Comparison of ENCODE assay signal across 14 cellular contexts in genomic region chr17:57862990-57863667, GRCh38. TPM values are rescaled to one million over a fixed set of nuclear protein-coding genes. Genes with fewer than 3 reads are reported as not detected.
DNase-seq lines count a peak whose midpoint lies in the region; TF ChIP-seq lines count a peak whose summit lies in the region.
"Had no signal": no experiment of that assay in that cellular context is flagged by ENCODE, and none has a peak within 500 bp of the region (broad histone marks: within the 10 kb centered on the region; RNA-seq: fewer than 3 reads in every experiment).

No MANE protein-coding gene starts in this region.

- H3K36me3 Mint-ChIP-seq in endodermal cell (ENCODE audit: low read depth) (peaks cover 14% of the 10 kb centered on the region), neural progenitor cell (peaks cover 24% of the 10 kb centered on the region)
- no peaks in the 10 kb centered on the region for H3K36me3 Mint-ChIP-seq in activated CD4-positive, alpha-beta memory T cell treated with anti-CD3 and anti-CD28 coated beads for 36 hours

- no peak overlapping the region for H3K4me2 ChIP-seq in neural progenitor cell

- CTCF ChIA-PET in AG04450 (lab: Charles Lee): interaction anchor here (1.3 to 17.7 kb wide), 2 partner anchors 89 to 135 kb away, joined by 3 to 661 read pairs; no protein-coding TSS in a partner anchor
- CTCF ChIA-PET in activated CD4-positive, alpha-beta memory T cell treated with anti-CD3 and anti-CD28 coated beads for 36 hours (lab: Charles Lee): interaction anchor here (0.6 to 1.4 kb wide), 2 partner anchors 136 to 249 kb away, joined by 3 to 4 read pairs; no protein-coding TSS in a partner anchor

- H3K4me1 ChIP-seq in endodermal cell (ENCODE audit: control insufficient read depth, insufficient read depth, low read length) (peaks cover 17% of the 10 kb centered on the region), neural progenitor cell (peaks cover 22% of the 10 kb centered on the region)

- POLR2A ChIA-PET in AG04450 (lab: Yijun Ruan, JAX): interaction anchor here (0.7 kb wide), 1 partner anchor 83 kb away, joined by 5 read pairs; no protein-coding TSS in a partner anchor
- POLR2A ChIA-PET in activated CD4-positive, alpha-beta memory T cell treated with anti-CD3 and anti-CD28 coated beads for 36 hours (lab: Charles Lee): no interaction called here

- H4K20me1 ChIP-seq in neural progenitor cell (ENCODE audit: low read depth): peaks cover 8% of the 10 kb centered on the region

- no peaks in the 10 kb centered on the region for H3K27me3 ChIP-seq in AG04450 (ENCODE audit: control insufficient read depth, insufficient read depth, low read length)
- no peaks in the 10 kb centered on the region for H3K27me3 ChIP-seq in endodermal cell (ENCODE audit: control insufficient read depth, insufficient read depth, low read length, poor library complexity, severe bottlenecking)
- peaks cover 53% of the 10 kb centered on the region for H3K27me3 ChIP-seq in neural progenitor cell

- peaks cover 23% of the 10 kb centered on the region for H3K4me1 Mint-ChIP-seq in endodermal cell
- H3K4me1 Mint-ChIP-seq in neural progenitor cell: peaks cover 57% of the 10 kb centered on the region
- H3K4me1 Mint-ChIP-seq in activated CD4-positive, alpha-beta memory T cell treated with anti-CD3 and anti-CD28 coated beads for 36 hours (ENCODE audit: low read depth): peaks cover 20% of the 10 kb centered on the region

- 77 to 89% methylated on average over 6 to 11 of the region's 11 CpGs for WGBS in endodermal cell (ENCODE audit: insufficient coverage in 1 of 2, insufficient read length in 1 of 2), 2 experiments

- H3K27ac ChIP-seq in AG04450 (ENCODE audit: low read depth, low read length) (peak overlapping the region; percentile 11), endodermal cell (ENCODE audit: low read depth, low read length) (no peak overlapping the region), neural progenitor cell (no peak overlapping the region)
- H3K27ac ChIP-seq: SK-N-MC had no signal

- H3K9me3 ChIP-seq in AG04450 (ENCODE audit: control insufficient read depth, insufficient read depth, low read length): no peaks in the 10 kb centered on the region
- H3K9me3 ChIP-seq in endodermal cell (ENCODE audit: control insufficient read depth, low read length): no peaks in the 10 kb centered on the region
- H3K9me3 ChIP-seq in neural progenitor cell (ENCODE audit: low read depth): no peaks in the 10 kb centered on the region

- H3K27me3 Mint-ChIP-seq in endodermal cell (ENCODE audit: insufficient read depth): peaks cover 78% of the 10 kb centered on the region
- peaks cover 20% of the 10 kb centered on the region for H3K27me3 Mint-ChIP-seq in neural progenitor cell (ENCODE audit: insufficient read depth, low read depth)
- peaks cover 10% of the 10 kb centered on the region for H3K27me3 Mint-ChIP-seq in activated CD4-positive, alpha-beta memory T cell treated with anti-CD3 and anti-CD28 coated beads for 36 hours

- TF ChIP-seq CTCF in AG04450 (IDR thresholded peaks at IDR 0.05; ENCODE audit: low read depth, low read length): no peak
- TF ChIP-seq CTCF in endodermal cell (conservative IDR thresholded peaks at IDR 0.05): no peak
- TF ChIP-seq CTCF in neural progenitor cell (IDR thresholded peaks at IDR 0.05): no peak

- H3K4me3 Mint-ChIP-seq in endodermal cell (peak overlapping the region; percentile 65), neural progenitor cell (peak overlapping the region; percentile 62)
- H3K4me3 Mint-ChIP-seq in activated CD4-positive, alpha-beta memory T cell treated with anti-CD3 and anti-CD28 coated beads for 36 hours: no peak overlapping the region

- H3K4me3 ChIP-seq in AG04450 (ENCODE audit: low read depth, low read length) (no peak overlapping the region), endodermal cell (ENCODE audit: low read length) (no peak overlapping the region), neural progenitor cell (no peak overlapping the region)
- H3K4me3 ChIP-seq: SK-N-MC, skin epidermis had no signal

- no peak for DNase-seq in AG04450 (ENCODE audit: low read depth, low spot score)
- DNase-seq in HuH-7.5 (ENCODE audit: low spot score): peak; percentile 62
- peak; percentile 74 for DNase-seq in endodermal cell
- DNase-seq in neural progenitor cell (ENCODE audit: low spot score): no peak
- DNase-seq in COLO829 (ENCODE audit: low spot score): no peak
- DNase-seq in activated CD8-positive, alpha-beta memory T cell treated with anti-CD3 and anti-CD28 coated beads, Interleukin-2, amount 50 U/mL, for 4 hours: no peak
- no peak for DNase-seq in activated CD4-positive, alpha-beta memory T cell treated with anti-CD3 and anti-CD28 coated beads for 36 hours
- DNase-seq in SW 1271 (lab: John Stamatoyannopoulos, UW): no peak
- DNase-seq: activated CD4-positive, CD25-positive, alpha-beta regulatory T cell treated with anti-CD3 and anti-CD28 coated beads, Interleukin-2, amount 50 U/mL, for 72 hours; activated T-cell treated with anti-CD3 and anti-CD28 coated beads, Interleukin-2, amount 50 U/mL, for 48 hours; NCI-H1092; NCI-H510A treated with DMSO at 0.1 percent for 48 hours had no signal

- H3F3A ChIP-seq in neural progenitor cell (ENCODE audit: low read depth): peaks cover 22% of the 10 kb centered on the region

- intact Hi-C loops in activated CD4-positive, alpha-beta memory T cell treated with anti-CD3 and anti-CD28 coated beads for 36 hours (cut with micrococcal nuclease): no loop called here

- H3K79me2 ChIP-seq in neural progenitor cell (ENCODE audit: low read depth): no peaks in the 10 kb centered on the region

- H2AFZ ChIP-seq in neural progenitor cell (replicated peaks): no peak overlapping the region

- H3K27ac Mint-ChIP-seq in endodermal cell: no peak overlapping the region
- H3K27ac Mint-ChIP-seq in neural progenitor cell: no peak overlapping the region
- H3K27ac Mint-ChIP-seq in activated CD4-positive, alpha-beta memory T cell treated with anti-CD3 and anti-CD28 coated beads for 36 hours: no peak overlapping the region

- H3K9ac ChIP-seq in endodermal cell (ENCODE audit: extremely low read depth, low read length, poor library complexity, severe bottlenecking): no peak overlapping the region
- H3K9ac ChIP-seq in neural progenitor cell: no peak overlapping the region

- H3K36me3 ChIP-seq in endodermal cell (ENCODE audit: control insufficient read depth, insufficient read depth, low read length): peaks cover 4% of the 10 kb centered on the region
- no peaks in the 10 kb centered on the region for H3K36me3 ChIP-seq in neural progenitor cell

- H3K9me3 Mint-ChIP-seq in endodermal cell (no peaks in the 10 kb centered on the region), neural progenitor cell (no peaks in the 10 kb centered on the region)
- no peaks in the 10 kb centered on the region for H3K9me3 Mint-ChIP-seq in activated CD4-positive, alpha-beta memory T cell treated with anti-CD3 and anti-CD28 coated beads for 36 hours

RNA-seq across cellular contexts. Expression of gene MRPS23, which starts 13.3 kb away (rescaled TPM):
- polyA plus RNA-seq in AG04450 (2011; rRNA removed): 27.5 and 34.1 TPM in 2 replicates
- 13.6 and 26.1 TPM in 2 replicates for polyA minus RNA-seq in AG04450 (2011; rRNA and poly(A)+ RNA removed)
- 10 to 100 TPM; 43.9 to 49.2 TPM for total RNA-seq in endodermal cell
- 40.1 TPM for polyA plus RNA-seq in endodermal cell (2013, experiment 1 of 2)
- polyA plus RNA-seq in endodermal cell (2013, experiment 2 of 2): 41.1 TPM
- total RNA-seq in neural progenitor cell (ENCODE audit: low replicate concordance): 16.4 and 33.3 TPM in 2 replicates
- total RNA-seq in activated CD4-positive, alpha-beta memory T cell treated with anti-CD3 and anti-CD28 coated beads for 36 hours: 10 to 100 TPM; 58.2 to 64.1 TPM

Comparison
In these comparisons a context has a peak if more than half of its experiments do, and no peak if none do; other contexts are left out.
1. DNase-seq: peak in HuH-7.5 (single experiment) and endodermal cell (single experiment); none in AG04450 (single experiment), neural progenitor cell (single experiment), COLO829 (single experiment), activated CD8-positive, alpha-beta memory T cell treated with anti-CD3 and anti-CD28 coated beads, Interleukin-2, amount 50 U/mL, for 4 hours (single experiment), activated CD4-positive, alpha-beta memory T cell treated with anti-CD3 and anti-CD28 coated beads for 36 hours (single experiment) and SW 1271 (0 of 2).